Comparison of ENCODE assay signal across 9 cellular contexts in genomic region chr10:102868976-102869289, GRCh38. TPM values are rescaled to one million over a fixed set of nuclear protein-coding genes. Genes with fewer than 3 reads are reported as not detected.
A peak's percentile ranks its signal among the peaks of the same experiment; 100 is the strongest.
DNase-seq lines count a peak whose midpoint lies in the region; ATAC-seq lines count a peak whose summit lies in the region.
"Had no signal": no experiment of that assay in that cellular context is flagged by ENCODE, and none has a peak within 500 bp of the region (broad histone marks: within the 10 kb centered on the region; RNA-seq: fewer than 3 reads in every experiment).

No MANE protein-coding gene starts in this region.

- peaks cover 10% of the 10 kb centered on the region for H3K4me1 Mint-ChIP-seq in T-helper 17 cell

- peak; percentile 30 for DNase-seq in DMS 273 (lab: John Stamatoyannopoulos, UW; ENCODE audit: unreplicated experiment)
- DNase-seq in DMS 273 treated with DMSO at 0.1 percent for 48 hours (lab: John Stamatoyannopoulos, UW): no peak
- no peak for DNase-seq in T-helper 17 cell
- DNase-seq in hepatic stellate cell (ENCODE audit: low spot score): peak; percentile 11
- no peak for DNase-seq in GM03348 (ENCODE audit: low spot score)
- DNase-seq in amygdala (lab: John Stamatoyannopoulos, UW): no peak

- H3K27ac ChIP-seq in skin epidermis: peak overlapping the region in 4 of 21 experiments; percentile 42 to 64 (median 48)
- H3K27ac ChIP-seq: 22Rv1 had no signal

- H3K27ac Mint-ChIP-seq in T-helper 17 cell: no peak overlapping the region

- no peaks in the 10 kb centered on the region for H3K9me3 ChIP-seq in T-helper 17 cell (ENCODE audit: control insufficient read depth, low read length, poor library complexity, severe bottlenecking)

- H3K4me3 ChIP-seq in skin epidermis: peak overlapping the region; percentile 19 to 55 (median 27)

- H3K27me3 Mint-ChIP-seq in T-helper 17 cell: peaks cover 19% of the 10 kb centered on the region

- peak overlapping the region; percentile 56 for H3K4me3 Mint-ChIP-seq in T-helper 17 cell

- ATAC-seq in T-helper 17 cell: no peak
- ATAC-seq in HG02852 (IDR thresholded peaks at IDR 0.05; ENCODE audit: unreplicated experiment): no peak

- H3K36me3 Mint-ChIP-seq in T-helper 17 cell (ENCODE audit: low read depth): peaks cover 4% of the 10 kb centered on the region

RNA-seq across cellular contexts. Expression of gene AS3MT, which starts 0.3 kb away (rescaled TPM):
- 1 to 10 TPM in 1 of 2 donors, not detected in 1; 1.0 TPM for total RNA-seq in T-helper 17 cell

RNA-seq across cellular contexts. Expression of gene BORCS7, which starts 14.9 kb away (rescaled TPM):
- total RNA-seq in T-helper 17 cell: 10 to 100 TPM; 15.3 to 19.0 TPM

RNA-seq across cellular contexts. Expression of gene CYP17A1, which starts 31.7 kb away (rescaled TPM):
- total RNA-seq in T-helper 17 cell: not detected

RNA-seq across cellular contexts. Expression of gene CNNM2, which starts 49.2 kb away (rescaled TPM):
- total RNA-seq in T-helper 17 cell: 10 to 100 TPM in 1 of 2 donors, 1 to 10 TPM in 1; 9.2 to 12.5 TPM

Comparison
In these comparisons a context has a peak if more than half of its experiments do, and no peak if none do; other contexts are left out.
1. DNase-seq: peak in DMS 273 (single experiment) and hepatic stellate cell (single experiment); none in DMS 273 treated with DMSO at 0.1 percent for 48 hours (single experiment), T-helper 17 cell (0 of 3), GM03348 (single experiment) and amygdala (0 of 56).